15 cellular contexts compared by ENCODE assay signal in genomic region chr9:84207443-84208032, GRCh38.
DNase-seq lines count a peak whose midpoint lies in the region; ATAC-seq, FAIRE-seq and TF ChIP-seq lines count a peak whose summit lies in the region.
"Had no signal": no experiment of that assay in that cellular context is flagged by ENCODE, and none has a peak within 500 bp of the region (broad histone marks: within the 10 kb centered on the region; RNA-seq: fewer than 3 reads in every experiment).

No MANE protein-coding gene starts in this region.

- peak; percentile 35 for FAIRE-seq in GM12891 (lab: Jason Lieb, UNC)
- FAIRE-seq: endothelial cell of umbilical vein had no signal

- H3K27me3 Mint-ChIP-seq in natural killer cell (ENCODE audit: low read depth in 2 of 2), result peaks cover 8 to 15% of the 10 kb centered on the region in 2 donors
- peaks cover 16% of the 10 kb centered on the region for H3K27me3 Mint-ChIP-seq in stimulated activated memory B cell treated with anti-CD40 and anti-IgM and Interleukin-4, amounts not matched to agents 10 μg/mL and 1 μg/mL and 100 μg/mL, for 72 hours

- ATAC-seq in natural killer cell, result no peak
- ATAC-seq in stimulated activated memory B cell treated with anti-CD40 and anti-IgM and Interleukin-4, amounts not matched to agents 10 μg/mL and 1 μg/mL and 100 μg/mL, for 72 hours, result no peak

- no peak for TF ChIP-seq CTCF in fibroblast of pulmonary artery (IDR thresholded peaks at IDR 0.05; ENCODE audit: low read length, missing control alignments)
- no peak for TF ChIP-seq CTCF in natural killer cell (IDR thresholded peaks at IDR 0.05)

- intact Hi-C loops in natural killer cell (cut with micrococcal nuclease), result no loop called here

- H3K4me3 ChIP-seq in fibroblast of pulmonary artery (replicated peaks; ENCODE audit: low read depth, low read length), result no peak overlapping the region

- no peak for TF ChIP-seq POLR2A in GM12891 (IDR thresholded peaks at IDR 0.05; ENCODE audit: low read depth, low read length)

- no peak overlapping the region for H3K4me3 Mint-ChIP-seq in natural killer cell
- H3K4me3 Mint-ChIP-seq in stimulated activated memory B cell treated with anti-CD40 and anti-IgM and Interleukin-4, amounts not matched to agents 10 μg/mL and 1 μg/mL and 100 μg/mL, for 72 hours, result no peak overlapping the region
- H3K4me3 Mint-ChIP-seq: memory B cell; T-helper 2 cell treated with Interferon-gamma antibody and Interleukin-4, amounts not matched to agents 5 μg/mL and 100 μg/mL, for 36 hours had no signal

- H3K36me3 Mint-ChIP-seq in natural killer cell, result no peaks in the 10 kb centered on the region
- no peaks in the 10 kb centered on the region for H3K36me3 Mint-ChIP-seq in stimulated activated memory B cell treated with anti-CD40 and anti-IgM and Interleukin-4, amounts not matched to agents 10 μg/mL and 1 μg/mL and 100 μg/mL, for 72 hours
- H3K36me3 Mint-ChIP-seq: memory B cell had no signal

- H3K4me1 Mint-ChIP-seq in natural killer cell, result no peaks in the 10 kb centered on the region
- no peaks in the 10 kb centered on the region for H3K4me1 Mint-ChIP-seq in stimulated activated memory B cell treated with anti-CD40 and anti-IgM and Interleukin-4, amounts not matched to agents 10 μg/mL and 1 μg/mL and 100 μg/mL, for 72 hours

- no peaks in the 10 kb centered on the region for H3K9me3 Mint-ChIP-seq in natural killer cell
- H3K9me3 Mint-ChIP-seq in stimulated activated memory B cell treated with anti-CD40 and anti-IgM and Interleukin-4, amounts not matched to agents 10 μg/mL and 1 μg/mL and 100 μg/mL, for 72 hours, result no peaks in the 10 kb centered on the region
- H3K9me3 Mint-ChIP-seq: memory B cell; T-helper 2 cell treated with Interferon-gamma antibody and Interleukin-4, amounts not matched to agents 5 μg/mL and 100 μg/mL, for 36 hours had no signal

- no peak overlapping the region for H3K27ac Mint-ChIP-seq in natural killer cell
- no peak overlapping the region for H3K27ac Mint-ChIP-seq in stimulated activated memory B cell treated with anti-CD40 and anti-IgM and Interleukin-4, amounts not matched to agents 10 μg/mL and 1 μg/mL and 100 μg/mL, for 72 hours
- H3K27ac Mint-ChIP-seq: memory B cell; T-helper 2 cell treated with Interferon-gamma antibody and Interleukin-4, amounts not matched to agents 5 μg/mL and 100 μg/mL, for 36 hours had no signal

- DNase-seq in GM12891 (ENCODE audit: insufficient read length, low spot score) (no peak), NCI-H82 treated with DMSO at 0.1 percent for 48 hours (lab: John Stamatoyannopoulos, UW; ENCODE audit: unreplicated experiment) (peak; percentile 18), fibroblast of pulmonary artery (ENCODE audit: low read depth) (peak; percentile 49), superior temporal gyrus (ENCODE audit: extremely low spot score) (peak; percentile 50), natural killer cell (no peak), NCI-H1092 treated with DMSO at 0.1 percent for 48 hours (lab: John Stamatoyannopoulos, UW) (no peak)
- DNase-seq: activated effector memory CD4-positive, alpha-beta T cell treated with anti-CD3 and anti-CD28 coated beads, Interleukin-2, amount 50 U/mL, for 16 hours; DMS79 treated with DMSO at 0.1 percent for 48 hours; NCI-H1105 treated with DMSO at 0.1 percent for 48 hours; NCI-H446; stimulated activated CD4-positive, alpha-beta T cell treated with anti-CD3 and anti-CD28 coated beads, Interleukin-2, amount 100 ng/mL, for 24 hours had no signal

TF ChIP-seq in GM12891, 5 proteins besides CTCF, POLR2A, EP300 and RAD21:
- no peak for TF ChIP-seq TAF1 (IDR thresholded peaks at IDR 0.05; ENCODE audit: low read depth, low read length)
- no peak for TF ChIP-seq POLR2AphosphoS5 (IDR thresholded peaks at IDR 0.05; ENCODE audit: low read depth, low read length)
- TF ChIP-seq POU2F2 (IDR thresholded peaks at IDR 0.05; ENCODE audit: low read depth, low read length), result no peak
- TF ChIP-seq SPI1 (IDR thresholded peaks at IDR 0.05; ENCODE audit: low read depth, low read length), result no peak
- TF ChIP-seq PAX5 (IDR thresholded peaks at IDR 0.05; ENCODE audit: insufficient read depth, low read length, severe bottlenecking), result no peak

Comparison
In these comparisons a context has a peak if more than half of its experiments do, and no peak if none do; other contexts are left out.
1. DNase-seq: peak in NCI-H82 treated with DMSO at 0.1 percent for 48 hours (single experiment), fibroblast of pulmonary artery (single experiment) and superior temporal gyrus (single experiment); none in GM12891 (single experiment), natural killer cell (single experiment) and NCI-H1092 treated with DMSO at 0.1 percent for 48 hours (single experiment).